Comparison of ENCODE assay signal across 25 cellular contexts in genomic region chr6:170212956-170213636, GRCh38.
DNase-seq lines count a peak whose midpoint lies in the region; ATAC-seq and TF ChIP-seq lines count a peak whose summit lies in the region.
"Had no signal": no experiment of that assay in that cellular context is flagged by ENCODE, and none has a peak within 500 bp of the region (broad histone marks: within the 10 kb centered on the region; RNA-seq: fewer than 3 reads in every experiment).

No MANE protein-coding gene starts in this region.

- CTCF ChIA-PET in activated CD8-positive, alpha-beta T cell treated with anti-CD3 and anti-CD28 coated beads, Interleukin-2, amount 10 ng/mL, durations not matched to agents 7 days and 5 days (lab: Charles Lee) = no interaction called here
- CTCF ChIA-PET in activated CD8-positive, alpha-beta T cell treated with anti-CD3 and anti-CD28 coated beads for 36 hours (lab: Charles Lee) = no interaction called here

- no peak for ATAC-seq in activated CD8-positive, alpha-beta T cell treated with anti-CD3 and anti-CD28 coated beads, Interleukin-2, amount 10 ng/mL, durations not matched to agents 7 days and 5 days
- no peak for ATAC-seq in activated CD8-positive, alpha-beta T cell treated with anti-CD3 and anti-CD28 coated beads for 36 hours
- no peak for ATAC-seq in activated T-helper 17 cell treated with anti-CD3 and anti-CD28 coated beads, Interleukin-2, amount 50 U/mL, for 72 hours (replicated peaks)
- no peak for ATAC-seq in HG02973 (IDR thresholded peaks at IDR 0.05; ENCODE audit: unreplicated experiment)
- ATAC-seq: A549; pancreas; right lobe of liver; stimulated activated naive CD8-positive, alpha-beta T cell treated with anti-CD3 and anti-CD28 coated beads, Interleukin-15, amount 100 ng/mL, for 72 hours; upper lobe of right lung had no signal

- H3K9me3 Mint-ChIP-seq in activated CD8-positive, alpha-beta T cell treated with anti-CD3 and anti-CD28 coated beads, Interleukin-2, amount 10 ng/mL, durations not matched to agents 7 days and 5 days (ENCODE audit: insufficient read depth) = peaks cover 5% of the 10 kb centered on the region
- H3K9me3 Mint-ChIP-seq in activated CD8-positive, alpha-beta T cell treated with anti-CD3 and anti-CD28 coated beads for 36 hours = no peaks in the 10 kb centered on the region
- peaks cover 11% of the 10 kb centered on the region for H3K9me3 Mint-ChIP-seq in glutamatergic neuron (ENCODE audit: unreplicated experiment)
- H3K9me3 Mint-ChIP-seq in activated T-helper 17 cell treated with anti-CD3 and anti-CD28 coated beads, Interleukin-2, amount 50 U/mL, for 72 hours = no peaks in the 10 kb centered on the region
- H3K9me3 Mint-ChIP-seq: naive B cell; stimulated activated naive CD8-positive, alpha-beta T cell treated with anti-CD3 and anti-CD28 coated beads, Interleukin-15, amount 100 ng/mL, for 72 hours had no signal

- POLR2A ChIA-PET in activated CD8-positive, alpha-beta T cell treated with anti-CD3 and anti-CD28 coated beads, Interleukin-2, amount 10 ng/mL, durations not matched to agents 7 days and 5 days (lab: Charles Lee) = no interaction called here
- POLR2A ChIA-PET in activated CD8-positive, alpha-beta T cell treated with anti-CD3 and anti-CD28 coated beads for 36 hours (lab: Charles Lee) = no interaction called here

- H3K27ac ChIP-seq in Peyer's patch = no peak overlapping the region
- H3K27ac ChIP-seq in sigmoid colon = no peak overlapping the region
- H3K27ac ChIP-seq: A549, HL-60, pancreas, right lobe of liver, upper lobe of right lung had no signal

- H3K36me3 ChIP-seq in Peyer's patch (no peaks in the 10 kb centered on the region), sigmoid colon (no peaks in the 10 kb centered on the region)
- H3K36me3 ChIP-seq: pancreas, right lobe of liver, upper lobe of right lung had no signal

- TF ChIP-seq POLR2A in Peyer's patch (IDR thresholded peaks at IDR 0.05) (no peak), sigmoid colon (IDR thresholded peaks at IDR 0.05) (no peak)

- WGBS in sigmoid colon, 2 donors = 88 to 90% methylated on average over 40 of the region's 40 CpGs

- H3K4me3 Mint-ChIP-seq in activated CD8-positive, alpha-beta T cell treated with anti-CD3 and anti-CD28 coated beads, Interleukin-2, amount 10 ng/mL, durations not matched to agents 7 days and 5 days = no peak overlapping the region
- H3K4me3 Mint-ChIP-seq in activated CD8-positive, alpha-beta T cell treated with anti-CD3 and anti-CD28 coated beads for 36 hours = no peak overlapping the region
- no peak overlapping the region for H3K4me3 Mint-ChIP-seq in glutamatergic neuron (ENCODE audit: unreplicated experiment)
- H3K4me3 Mint-ChIP-seq in activated T-helper 17 cell treated with anti-CD3 and anti-CD28 coated beads, Interleukin-2, amount 50 U/mL, for 72 hours = no peak overlapping the region
- H3K4me3 Mint-ChIP-seq: CD8-positive, alpha-beta memory T cell; naive B cell; stimulated activated naive CD8-positive, alpha-beta T cell treated with anti-CD3 and anti-CD28 coated beads, Interleukin-15, amount 100 ng/mL, for 72 hours had no signal

- TF ChIP-seq EP300 in sigmoid colon (IDR thresholded peaks at IDR 0.05) = no peak

- TF ChIP-seq CTCF in activated CD8-positive, alpha-beta T cell treated with anti-CD3 and anti-CD28 coated beads for 36 hours (IDR thresholded peaks at IDR 0.05) = no peak
- TF ChIP-seq CTCF in Peyer's patch (IDR thresholded peaks at IDR 0.05) = no peak
- no peak for TF ChIP-seq CTCF in glutamatergic neuron (IDR thresholded peaks at IDR 0.05; ENCODE audit: partially characterized antibody, unreplicated experiment)
- no peak for TF ChIP-seq CTCF in sigmoid colon (IDR thresholded peaks at IDR 0.05)

- H3K27me3 ChIP-seq in Peyer's patch (no peaks in the 10 kb centered on the region), sigmoid colon (peaks cover 0 to 13% (median 0%) of the 10 kb centered on the region in 3 donors)
- H3K27me3 ChIP-seq: pancreas, right lobe of liver had no signal

- H3K9me3 ChIP-seq in Peyer's patch = no peaks in the 10 kb centered on the region
- H3K9me3 ChIP-seq in sigmoid colon = no peaks in the 10 kb centered on the region
- H3K9me3 ChIP-seq: A549, pancreas, right lobe of liver, upper lobe of right lung had no signal

- H3K4me1 ChIP-seq in Peyer's patch (no peaks in the 10 kb centered on the region), sigmoid colon (no peaks in the 10 kb centered on the region)
- H3K4me1 ChIP-seq: A549, pancreas, right lobe of liver, upper lobe of right lung had no signal

- peaks cover 6% of the 10 kb centered on the region for H3K4me1 Mint-ChIP-seq in activated CD8-positive, alpha-beta T cell treated with anti-CD3 and anti-CD28 coated beads, Interleukin-2, amount 10 ng/mL, durations not matched to agents 7 days and 5 days (ENCODE audit: low read depth)
- no peaks in the 10 kb centered on the region for H3K4me1 Mint-ChIP-seq in activated CD8-positive, alpha-beta T cell treated with anti-CD3 and anti-CD28 coated beads for 36 hours (ENCODE audit: low read depth)
- no peaks in the 10 kb centered on the region for H3K4me1 Mint-ChIP-seq in glutamatergic neuron (ENCODE audit: low read depth, unreplicated experiment)
- no peaks in the 10 kb centered on the region for H3K4me1 Mint-ChIP-seq in activated T-helper 17 cell treated with anti-CD3 and anti-CD28 coated beads, Interleukin-2, amount 50 U/mL, for 72 hours
- H3K4me1 Mint-ChIP-seq: CD8-positive, alpha-beta memory T cell had no signal

- no peak overlapping the region for H3K4me3 ChIP-seq in Peyer's patch
- H3K4me3 ChIP-seq in sigmoid colon = no peak overlapping the region
- H3K4me3 ChIP-seq: A549, pancreas, right lobe of liver, upper lobe of right lung had no signal

- intact Hi-C loops in activated CD8-positive, alpha-beta T cell treated with anti-CD3 and anti-CD28 coated beads for 36 hours (cut with micrococcal nuclease) = no loop called here
- intact Hi-C loops in sigmoid colon (cut with DNase I) = no loop called here

- H3K27ac Mint-ChIP-seq in activated CD8-positive, alpha-beta T cell treated with anti-CD3 and anti-CD28 coated beads, Interleukin-2, amount 10 ng/mL, durations not matched to agents 7 days and 5 days = no peak overlapping the region
- H3K27ac Mint-ChIP-seq in activated CD8-positive, alpha-beta T cell treated with anti-CD3 and anti-CD28 coated beads for 36 hours = no peak overlapping the region
- H3K27ac Mint-ChIP-seq in glutamatergic neuron (ENCODE audit: unreplicated experiment) = no peak overlapping the region
- H3K27ac Mint-ChIP-seq in activated T-helper 17 cell treated with anti-CD3 and anti-CD28 coated beads, Interleukin-2, amount 50 U/mL, for 72 hours = no peak overlapping the region

- H3K27me3 Mint-ChIP-seq in activated CD8-positive, alpha-beta T cell treated with anti-CD3 and anti-CD28 coated beads, Interleukin-2, amount 10 ng/mL, durations not matched to agents 7 days and 5 days (ENCODE audit: low read depth) = peaks cover 8% of the 10 kb centered on the region
- peaks cover 1% of the 10 kb centered on the region for H3K27me3 Mint-ChIP-seq in activated CD8-positive, alpha-beta T cell treated with anti-CD3 and anti-CD28 coated beads for 36 hours
- H3K27me3 Mint-ChIP-seq in glutamatergic neuron (ENCODE audit: unreplicated experiment) = peaks cover 2% of the 10 kb centered on the region
- H3K27me3 Mint-ChIP-seq in activated T-helper 17 cell treated with anti-CD3 and anti-CD28 coated beads, Interleukin-2, amount 50 U/mL, for 72 hours = peaks cover 6% of the 10 kb centered on the region
- H3K27me3 Mint-ChIP-seq: naive B cell had no signal

- DNase-seq in activated CD8-positive, alpha-beta T cell treated with anti-CD3 and anti-CD28 coated beads, Interleukin-2, amount 10 ng/mL, durations not matched to agents 7 days and 5 days = peak; percentile 13
- DNase-seq in activated CD8-positive, alpha-beta T cell treated with anti-CD3 and anti-CD28 coated beads for 36 hours = no peak
- peak in 2 of 3 donors; percentile 18 to 27 for DNase-seq in Peyer's patch
- DNase-seq in glutamatergic neuron = peak; percentile 11
- peak; percentile 44 for DNase-seq in sigmoid colon
- no peak for DNase-seq in iPS-NIHi7 (ENCODE audit: extremely low spot score)
- DNase-seq: activated CD4-positive, CD25-positive, alpha-beta regulatory T cell treated with anti-CD3 and anti-CD28 coated beads, Interleukin-2, amount 50 U/mL, for 72 hours; anterior cingulate cortex; DMS153; HCEC 1CT; mesenchymal stem cell; naive B cell; NCI-H1694; NCI-H2171 treated with DMSO at 0.1 percent for 48 hours; NCI-H526; stimulated activated CD4-positive, alpha-beta T cell treated with anti-CD3 and anti-CD28 coated beads, Interleukin-15, amount 100 ng/mL, for 24 hours had no signal

- H3K36me3 Mint-ChIP-seq in activated CD8-positive, alpha-beta T cell treated with anti-CD3 and anti-CD28 coated beads, Interleukin-2, amount 10 ng/mL, durations not matched to agents 7 days and 5 days (ENCODE audit: low read depth) = no peaks in the 10 kb centered on the region
- no peaks in the 10 kb centered on the region for H3K36me3 Mint-ChIP-seq in activated CD8-positive, alpha-beta T cell treated with anti-CD3 and anti-CD28 coated beads for 36 hours (ENCODE audit: low read depth)
- H3K36me3 Mint-ChIP-seq in glutamatergic neuron (ENCODE audit: unreplicated experiment) = peaks cover 21% of the 10 kb centered on the region
- no peaks in the 10 kb centered on the region for H3K36me3 Mint-ChIP-seq in activated T-helper 17 cell treated with anti-CD3 and anti-CD28 coated beads, Interleukin-2, amount 50 U/mL, for 72 hours (ENCODE audit: low read depth)
- H3K36me3 Mint-ChIP-seq: CD8-positive, alpha-beta memory T cell; naive B cell had no signal

Comparison
In these comparisons a context has a peak if more than half of its experiments do, and no peak if none do; other contexts are left out.
1. DNase-seq: peak in activated CD8-positive, alpha-beta T cell treated with anti-CD3 and anti-CD28 coated beads, Interleukin-2, amount 10 ng/mL, durations not matched to agents 7 days and 5 days (single experiment), Peyer's patch (2 of 3), glutamatergic neuron (single experiment) and sigmoid colon (single experiment); none in activated CD8-positive, alpha-beta T cell treated with anti-CD3 and anti-CD28 coated beads for 36 hours (single experiment) and iPS-NIHi7 (single experiment).